In the genomic region with DNA sequence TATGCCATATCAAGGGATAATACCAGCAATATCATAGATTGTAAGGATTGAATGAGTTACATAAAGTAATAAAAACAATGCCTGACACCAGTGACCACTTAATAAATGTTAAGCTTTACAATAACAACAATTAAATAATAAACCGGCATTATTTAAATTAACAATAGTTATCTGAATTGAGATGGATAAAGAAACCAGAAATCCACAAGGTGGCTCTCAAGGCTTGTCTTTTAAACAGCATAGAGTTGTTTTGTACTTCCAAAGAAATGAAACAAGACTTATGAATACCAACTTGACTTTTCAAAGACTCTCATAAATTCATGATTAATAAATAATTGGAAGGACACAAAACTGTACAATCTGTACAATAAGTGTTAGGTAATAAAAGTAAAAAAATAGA, we compare ENCODE assay signal across 18 cellular contexts.
DNase-seq lines count a peak whose midpoint lies in the region; TF ChIP-seq lines count a peak whose summit lies in the region.
"Had no signal": no experiment of that assay in that cellular context is flagged by ENCODE, and none has a peak within 500 bp of the region (broad histone marks: within the 10 kb centered on the region; RNA-seq: fewer than 3 reads in every experiment).

No MANE protein-coding gene starts in this region.

- H3K36me3 ChIP-seq in BE2C: no peaks in the 10 kb centered on the region
- H3K36me3 ChIP-seq: transverse colon had no signal

- no peak for DNase-seq in BE2C
- peak; percentile 19 for DNase-seq in LHCN-M2 (ENCODE audit: low read depth)
- DNase-seq in choroid plexus epithelial cell (ENCODE audit: low read depth): peak; percentile 62
- DNase-seq in myocyte (ENCODE audit: low read depth): peak; percentile 14
- no peak for DNase-seq in mucosa of gallbladder (ENCODE audit: low spot score)
- no peak for DNase-seq in activated T-cell treated with anti-CD3 and anti-CD28 coated beads, Interleukin-2, amount 50 U/mL, for 1 hour
- DNase-seq in NCI-H510A treated with DMSO at 0.1 percent for 48 hours (lab: John Stamatoyannopoulos, UW): no peak
- no peak for DNase-seq in NCI-H1930 (lab: John Stamatoyannopoulos, UW)
- DNase-seq: activated CD4-positive, alpha-beta T cell treated with anti-CD3 and anti-CD28 coated beads for 1 hour; activated naive CD8-positive, alpha-beta T cell treated with anti-CD3 and anti-CD28 coated beads, Interleukin-2, amount 50 U/mL, for 24 hours; cortex of kidney; EL; NCI-H1417 treated with DMSO at 0.1 percent for 48 hours; retina; RPMI8226; stimulated activated CD4-positive, alpha-beta T cell treated with anti-CD3 and anti-CD28 coated beads, Interleukin-2, amount 100 ng/mL, for 48 hours; T-helper 1 cell; transverse colon had no signal

- no peaks in the 10 kb centered on the region for H3K9me3 ChIP-seq in BE2C
- H3K9me3 ChIP-seq: transverse colon had no signal

- no peaks in the 10 kb centered on the region for H3K27me3 ChIP-seq in BE2C
- H3K27me3 ChIP-seq: transverse colon had no signal

- H3K4me3 ChIP-seq in BE2C (ENCODE audit: low read depth, low read length): no peak overlapping the region
- H3K4me3 ChIP-seq in choroid plexus epithelial cell (ENCODE audit: low read depth, low read length): no peak overlapping the region
- H3K4me3 ChIP-seq: transverse colon had no signal

- H3K4me1 ChIP-seq in BE2C: no peaks in the 10 kb centered on the region
- H3K4me1 ChIP-seq: transverse colon had no signal

- peak; percentile 6; the same call in 1 of the 2 replicates for TF ChIP-seq CTCF in BE2C (IDR thresholded peaks at IDR 0.05; ENCODE audit: low read depth, low read length)
- TF ChIP-seq CTCF in choroid plexus epithelial cell (conservative IDR thresholded peaks at IDR 0.05; ENCODE audit: low read depth, low read length): peak; percentile 40

Comparison
In these comparisons a context has a peak if more than half of its experiments do, and no peak if none do; other contexts are left out.
1. DNase-seq: peak in LHCN-M2 (single experiment), choroid plexus epithelial cell (single experiment) and myocyte (single experiment); none in BE2C (single experiment), mucosa of gallbladder (single experiment), activated T-cell treated with anti-CD3 and anti-CD28 coated beads, Interleukin-2, amount 50 U/mL, for 1 hour (single experiment), NCI-H510A treated with DMSO at 0.1 percent for 48 hours (single experiment) and NCI-H1930 (0 of 2).